9 cellular contexts compared by ENCODE assay signal in the genomic region with DNA sequence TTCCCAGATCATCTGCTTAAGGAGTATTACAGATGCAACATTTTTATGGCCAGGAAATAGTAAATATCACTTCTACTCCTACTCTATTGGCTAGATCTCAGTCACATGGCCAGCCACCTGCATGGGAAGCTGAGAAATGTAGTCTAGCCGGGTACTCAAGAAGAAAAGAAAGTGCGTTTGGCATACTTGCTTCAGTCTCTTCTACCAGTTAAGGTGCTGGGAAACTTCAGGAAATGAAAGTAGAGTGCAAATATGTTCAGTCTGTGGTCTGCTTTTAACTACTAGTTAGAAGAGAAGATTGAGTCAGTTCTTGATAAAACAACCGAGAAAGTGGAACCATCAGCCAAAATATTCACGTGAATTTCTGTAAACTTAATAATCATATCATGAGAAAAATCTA.
DNase-seq lines count a peak whose midpoint lies in the region; ATAC-seq and TF ChIP-seq lines count a peak whose summit lies in the region.
"Had no signal": no experiment of that assay in that cellular context is flagged by ENCODE, and none has a peak within 500 bp of the region (broad histone marks: within the 10 kb centered on the region; RNA-seq: fewer than 3 reads in every experiment).

No MANE protein-coding gene starts in this region.

- H3K27ac Mint-ChIP-seq in activated CD4-positive, alpha-beta T cell treated with anti-CD3 and anti-CD28 coated beads for 36 hours: peak overlapping the region; percentile 69
- H3K27ac Mint-ChIP-seq in stimulated activated naive B cell treated with anti-CD40 and anti-IgM and Interleukin-4, amounts not matched to agents 10 μg/mL and 1 μg/mL and 100 μg/mL, for 72 hours: peak overlapping the region; percentile 28

- CTCF ChIA-PET in activated CD4-positive, alpha-beta T cell treated with anti-CD3 and anti-CD28 coated beads for 36 hours (lab: Charles Lee): interaction anchor here (0.7 to 5.4 kb wide), 2 partner anchors 12 to 568 kb away, joined by 3 to 24 read pairs; no protein-coding TSS in a partner anchor

- H3K36me3 Mint-ChIP-seq in activated CD4-positive, alpha-beta T cell treated with anti-CD3 and anti-CD28 coated beads for 36 hours (ENCODE audit: low read depth): peaks cover 18% of the 10 kb centered on the region
- peaks cover 11 to 23% of the 10 kb centered on the region in 2 donors for H3K36me3 Mint-ChIP-seq in stimulated activated naive B cell treated with anti-CD40 and anti-IgM and Interleukin-4, amounts not matched to agents 10 μg/mL and 1 μg/mL and 100 μg/mL, for 72 hours

- no peaks in the 10 kb centered on the region for H3K9me2 ChIP-seq in SU-DHL-6 (replicated peaks; ENCODE audit: insufficient read depth, low read length)

- no peaks in the 10 kb centered on the region for H4K20me1 ChIP-seq in SU-DHL-6 (ENCODE audit: low read depth, low read length)
- peaks cover 5% of the 10 kb centered on the region for H4K20me1 ChIP-seq in smooth muscle cell (ENCODE audit: low read depth)

- H3K79me2 ChIP-seq in SU-DHL-6 (ENCODE audit: insufficient read depth, low read length) (no peaks in the 10 kb centered on the region), smooth muscle cell (ENCODE audit: low read depth) (no peaks in the 10 kb centered on the region)

- TF ChIP-seq CTCF in SU-DHL-6 (IDR thresholded peaks at IDR 0.05; ENCODE audit: insufficient read depth, low read length, poor library complexity, severe bottlenecking) (no peak), smooth muscle cell (IDR thresholded peaks at IDR 0.05; ENCODE audit: borderline replicate concordance, insufficient read depth, poor library complexity, severe bottlenecking) (no peak)

- no peak overlapping the region for H3K4me3 ChIP-seq in SU-DHL-6 (ENCODE audit: insufficient read depth, low read length, poor library complexity, severe bottlenecking)
- no peak overlapping the region for H3K4me3 ChIP-seq in smooth muscle cell

- POLR2A ChIA-PET in activated CD4-positive, alpha-beta T cell treated with anti-CD3 and anti-CD28 coated beads for 36 hours (lab: Charles Lee): no interaction called here

- H3K9me3 ChIP-seq in SU-DHL-6 (ENCODE audit: insufficient read depth, low read length) (no peaks in the 10 kb centered on the region), smooth muscle cell (replicated peaks; ENCODE audit: low read depth) (no peaks in the 10 kb centered on the region)

- H3F3A ChIP-seq in SU-DHL-6 (ENCODE audit: insufficient read depth) (peaks cover 5% of the 10 kb centered on the region; the same call in 1 of the 2 replicates), smooth muscle cell (ENCODE audit: low read depth) (no peaks in the 10 kb centered on the region)

- H3K27ac ChIP-seq in SU-DHL-6 (ENCODE audit: low read depth, low read length): peak overlapping the region; percentile 51
- no peak overlapping the region for H3K27ac ChIP-seq in smooth muscle cell (ENCODE audit: low read depth)

- H3K4me2 ChIP-seq in SU-DHL-6 (ENCODE audit: low read depth, low read length, poor library complexity, severe bottlenecking): peak overlapping the region; percentile 52
- no peak overlapping the region for H3K4me2 ChIP-seq in smooth muscle cell

- H3K9ac ChIP-seq in SU-DHL-6 (ENCODE audit: low read length): no peak overlapping the region
- no peak overlapping the region for H3K9ac ChIP-seq in smooth muscle cell (ENCODE audit: low read depth)

- no peaks in the 10 kb centered on the region for H3K27me3 ChIP-seq in SU-DHL-6 (ENCODE audit: low read length)
- no peaks in the 10 kb centered on the region for H3K27me3 ChIP-seq in smooth muscle cell (ENCODE audit: low read depth)

- H3K36me3 ChIP-seq in SU-DHL-6 (ENCODE audit: low read length) (no peaks in the 10 kb centered on the region; the same call in 1 of the 2 replicates), smooth muscle cell (ENCODE audit: low read depth) (no peaks in the 10 kb centered on the region)

- no peaks in the 10 kb centered on the region for H3K4me1 ChIP-seq in smooth muscle cell (ENCODE audit: low read depth)

- intact Hi-C loops in activated CD4-positive, alpha-beta T cell treated with anti-CD3 and anti-CD28 coated beads for 36 hours (cut with DNase I, micrococcal nuclease): loop anchor here in 1 of 2 experiments (2.0 kb wide), 1 partner anchor 129 kb away; a partner anchor contains a TSS

- WGBS in smooth muscle cell (ENCODE audit: low lambda C conversion rate): 84% methylated on average over 4 of the region's 4 CpGs

- H3K4me3 Mint-ChIP-seq in activated CD4-positive, alpha-beta T cell treated with anti-CD3 and anti-CD28 coated beads for 36 hours: no peak overlapping the region
- H3K4me3 Mint-ChIP-seq in stimulated activated naive B cell treated with anti-CD40 and anti-IgM and Interleukin-4, amounts not matched to agents 10 μg/mL and 1 μg/mL and 100 μg/mL, for 72 hours: peak overlapping the region; percentile 53 to 64

- H3K27me3 Mint-ChIP-seq in activated CD4-positive, alpha-beta T cell treated with anti-CD3 and anti-CD28 coated beads for 36 hours: no peaks in the 10 kb centered on the region
- no peaks in the 10 kb centered on the region for H3K27me3 Mint-ChIP-seq in stimulated activated naive B cell treated with anti-CD40 and anti-IgM and Interleukin-4, amounts not matched to agents 10 μg/mL and 1 μg/mL and 100 μg/mL, for 72 hours

- H3K9me3 Mint-ChIP-seq in activated CD4-positive, alpha-beta T cell treated with anti-CD3 and anti-CD28 coated beads for 36 hours (ENCODE audit: low read depth): no peaks in the 10 kb centered on the region
- H3K9me3 Mint-ChIP-seq in stimulated activated naive B cell treated with anti-CD40 and anti-IgM and Interleukin-4, amounts not matched to agents 10 μg/mL and 1 μg/mL and 100 μg/mL, for 72 hours: no peaks in the 10 kb centered on the region

- H3K4me1 Mint-ChIP-seq in activated CD4-positive, alpha-beta T cell treated with anti-CD3 and anti-CD28 coated beads for 36 hours: peaks cover 17% of the 10 kb centered on the region
- peaks cover 12 to 21% of the 10 kb centered on the region in 2 donors for H3K4me1 Mint-ChIP-seq in stimulated activated naive B cell treated with anti-CD40 and anti-IgM and Interleukin-4, amounts not matched to agents 10 μg/mL and 1 μg/mL and 100 μg/mL, for 72 hours

- peak; percentile 96 for ATAC-seq in activated CD4-positive, alpha-beta T cell treated with anti-CD3 and anti-CD28 coated beads for 36 hours
- ATAC-seq in HG02938 (IDR thresholded peaks at IDR 0.05; ENCODE audit: unreplicated experiment): peak; percentile 97
- ATAC-seq in stimulated activated naive B cell treated with anti-CD40 and anti-IgM and Interleukin-4, amounts not matched to agents 10 μg/mL and 1 μg/mL and 100 μg/mL, for 72 hours (replicated peaks): peak; percentile 99

- DNase-seq in activated CD4-positive, alpha-beta T cell treated with anti-CD3 and anti-CD28 coated beads for 36 hours: peak; percentile 54
- no peak for DNase-seq in activated CD4-positive, alpha-beta T cell treated with anti-CD3 and anti-CD28 coated beads for 1 hour
- DNase-seq in stimulated activated naive B cell treated with anti-CD40 and anti-IgM and Interleukin-4, amounts not matched to agents 10 μg/mL and 1 μg/mL and 100 μg/mL, for 72 hours: peak; percentile 31
- no peak for DNase-seq in putamen (ENCODE audit: low spot score)
- no peak for DNase-seq in smooth muscle cell (lab: John Stamatoyannopoulos, UW; ENCODE audit: unreplicated experiment)
- no peak for DNase-seq in amniotic stem cell (lab: John Stamatoyannopoulos, UW)
- DNase-seq: NCI-H1092 treated with DMSO at 0.1 percent for 48 hours had no signal

- H2AFZ ChIP-seq in SU-DHL-6 (ENCODE audit: low read depth, low read length, severe bottlenecking) (peak overlapping the region; percentile 55), smooth muscle cell (ENCODE audit: low read depth) (no peak overlapping the region)

Comparison
In these comparisons a context has a peak if more than half of its experiments do, and no peak if none do; other contexts are left out.
1. DNase-seq: peak in activated CD4-positive, alpha-beta T cell treated with anti-CD3 and anti-CD28 coated beads for 36 hours (single experiment) and stimulated activated naive B cell treated with anti-CD40 and anti-IgM and Interleukin-4, amounts not matched to agents 10 μg/mL and 1 μg/mL and 100 μg/mL, for 72 hours (single experiment); none in activated CD4-positive, alpha-beta T cell treated with anti-CD3 and anti-CD28 coated beads for 1 hour (single experiment), putamen (single experiment), smooth muscle cell (single experiment) and amniotic stem cell (single experiment).
2. Peak in every context shown above with its lines, with median percentiles within 50 percentile points of each other: ATAC-seq.